18 cellular contexts compared by ENCODE assay signal in genomic region chr10:95181731-95182130, GRCh38. TPM values are rescaled to one million over a fixed set of nuclear protein-coding genes. Genes with fewer than 3 reads are reported as not detected.
DNase-seq lines count a peak whose midpoint lies in the region; TF ChIP-seq lines count a peak whose summit lies in the region.
"Had no signal": no experiment of that assay in that cellular context is flagged by ENCODE, and none has a peak within 500 bp of the region (broad histone marks: within the 10 kb centered on the region; RNA-seq: fewer than 3 reads in every experiment).

No MANE protein-coding gene starts in this region.

- TF ChIP-seq CTCF in LNCaP clone FGC (IDR thresholded peaks at IDR 0.05; ENCODE audit: control insufficient read depth, extremely low read depth, insufficient read depth), result no peak

- H3K79me1 ChIP-seq in mesenchymal stem cell (replicated peaks; ENCODE audit: low read length, poor library complexity, severe bottlenecking), result no peaks in the 10 kb centered on the region

- peaks cover 0 to 7% of the 10 kb centered on the region in 2 experiments for H3K27me3 ChIP-seq in mesenchymal stem cell (ENCODE audit: control insufficient read depth in 1 of 2, insufficient read depth in 1 of 2, low read length in 2 of 2)
- H3K27me3 ChIP-seq: foreskin keratinocyte, SJCRH30 had no signal

- H3K27ac ChIP-seq in mesenchymal stem cell (ENCODE audit: low read length, poor library complexity, severe bottlenecking), result no peak overlapping the region
- H3K27ac ChIP-seq: coronary artery, foreskin keratinocyte, SJCRH30 had no signal

- no peak overlapping the region for H2BK5ac ChIP-seq in mesenchymal stem cell (ENCODE audit: low read depth, low read length, poor library complexity, severe bottlenecking)

- no peak overlapping the region for H3K4ac ChIP-seq in mesenchymal stem cell (ENCODE audit: low read depth in 1 of 2, low read length in 2 of 2)

- no peak overlapping the region for H2BK12ac ChIP-seq in mesenchymal stem cell (ENCODE audit: low read length in 2 of 2)

- H2BK120ac ChIP-seq in mesenchymal stem cell (ENCODE audit: low read depth, low read length), result no peak overlapping the region

- no peak overlapping the region for H2AFZ ChIP-seq in mesenchymal stem cell (ENCODE audit: low read depth, low read length)

- H3K9me3 ChIP-seq in mesenchymal stem cell (ENCODE audit: control insufficient read depth, low read length), result no peaks in the 10 kb centered on the region
- H3K9me3 ChIP-seq: SJCRH30 had no signal

- peaks cover 4% of the 10 kb centered on the region for H3K4me1 ChIP-seq in mesenchymal stem cell (ENCODE audit: control insufficient read depth, insufficient read depth, low read depth, low read length)
- H3K4me1 ChIP-seq: SJCRH30 had no signal

- H3K18ac ChIP-seq in mesenchymal stem cell (ENCODE audit: low read depth in 1 of 2, low read length in 2 of 2), result no peak overlapping the region

- H2BK15ac ChIP-seq in mesenchymal stem cell (ENCODE audit: low read depth, poor library complexity, severe bottlenecking), result no peak overlapping the region

- H3K36me3 ChIP-seq in mesenchymal stem cell (ENCODE audit: control insufficient read depth in 1 of 2, insufficient read depth in 2 of 2, low read depth in 1 of 2, low read length in 2 of 2), result no peaks in the 10 kb centered on the region
- H3K36me3 ChIP-seq: SJCRH30 had no signal

- WGBS in mesenchymal stem cell, result 0% methylated on average over 1 of the region's 2 CpGs

- H4K8ac ChIP-seq in mesenchymal stem cell (ENCODE audit: low read length), result no peak overlapping the region

- H3K23ac ChIP-seq in mesenchymal stem cell (ENCODE audit: low read length in 2 of 2), result no peak overlapping the region

- DNase-seq in Daoy (ENCODE audit: low read depth), result peak; percentile 17
- peak; percentile 42 for DNase-seq in LNCaP clone FGC (ENCODE audit: low read depth)
- peak; percentile 35 for DNase-seq in fibroblast of gingiva (ENCODE audit: low read depth)
- DNase-seq in mesenchymal stem cell, result peak; percentile 26
- no peak for DNase-seq in NCI-H345 treated with DMSO at 0.1 percent for 48 hours (lab: John Stamatoyannopoulos, UW; ENCODE audit: unreplicated experiment)
- no peak for DNase-seq in stimulated activated CD8-positive, alpha-beta memory T cell treated with anti-CD3 and anti-CD28 coated beads, Interleukin-4, amount 100 ng/mL, for 48 hours
- DNase-seq in T1000 (lab: John Stamatoyannopoulos, UW), result no peak
- DNase-seq in cortex of kidney (lab: John Stamatoyannopoulos, UW), result no peak
- DNase-seq: amniotic stem cell; DMS79 treated with DMSO at 0.1 percent for 48 hours; foreskin keratinocyte; NCI-H2081; NK-92 treated with Interleukin-12 subunit alpha and Interleukin-12 subunit beta, amount 100 ng/mL, for 24 hours; posterior cingulate gyrus; SJCRH30; substantia nigra had no signal

- no peak overlapping the region for H3K9ac ChIP-seq in mesenchymal stem cell (ENCODE audit: low read length)

- no peak overlapping the region for H4K91ac ChIP-seq in mesenchymal stem cell (ENCODE audit: low read length)

- no peak overlapping the region for H2AK5ac ChIP-seq in mesenchymal stem cell (ENCODE audit: low read length, severe bottlenecking)

- no peak overlapping the region for H3K14ac ChIP-seq in mesenchymal stem cell (ENCODE audit: low read length in 2 of 2)

- H3K4me2 ChIP-seq in mesenchymal stem cell (ENCODE audit: low read length, poor library complexity, severe bottlenecking), result no peak overlapping the region

- H3K4me3 ChIP-seq in LNCaP clone FGC (ENCODE audit: low read depth, low read length) (no peak overlapping the region), mesenchymal stem cell (ENCODE audit: insufficient read depth in 1 of 2, low read depth in 1 of 2, low read length in 2 of 2) (no peak overlapping the region)
- H3K4me3 ChIP-seq: coronary artery, SJCRH30 had no signal

RNA-seq across cellular contexts. Expression of gene ACSM6, which starts 12.3 kb away (rescaled TPM):
- not detected in 2 replicates for total RNA-seq in Daoy (2014; rRNA removed; shearing (Covaris generic))
- not detected for polyA plus RNA-seq in mesenchymal stem cell (2013, experiment 1 of 2)
- not detected for polyA plus RNA-seq in mesenchymal stem cell (2013, experiment 2 of 2)
- total RNA-seq: foreskin keratinocyte had no signal
- polyA plus RNA-seq: BJ, foreskin keratinocyte had no signal

Comparison
In these comparisons a context has a peak if more than half of its experiments do, and no peak if none do; other contexts are left out.
1. DNase-seq: peak in Daoy (single experiment), LNCaP clone FGC (single experiment), fibroblast of gingiva (single experiment) and mesenchymal stem cell (single experiment); none in NCI-H345 treated with DMSO at 0.1 percent for 48 hours (single experiment), stimulated activated CD8-positive, alpha-beta memory T cell treated with anti-CD3 and anti-CD28 coated beads, Interleukin-4, amount 100 ng/mL, for 48 hours (single experiment), T1000 (single experiment) and cortex of kidney (single experiment).